ENCODE assay signal across 8 cellular contexts in the genomic region with DNA sequence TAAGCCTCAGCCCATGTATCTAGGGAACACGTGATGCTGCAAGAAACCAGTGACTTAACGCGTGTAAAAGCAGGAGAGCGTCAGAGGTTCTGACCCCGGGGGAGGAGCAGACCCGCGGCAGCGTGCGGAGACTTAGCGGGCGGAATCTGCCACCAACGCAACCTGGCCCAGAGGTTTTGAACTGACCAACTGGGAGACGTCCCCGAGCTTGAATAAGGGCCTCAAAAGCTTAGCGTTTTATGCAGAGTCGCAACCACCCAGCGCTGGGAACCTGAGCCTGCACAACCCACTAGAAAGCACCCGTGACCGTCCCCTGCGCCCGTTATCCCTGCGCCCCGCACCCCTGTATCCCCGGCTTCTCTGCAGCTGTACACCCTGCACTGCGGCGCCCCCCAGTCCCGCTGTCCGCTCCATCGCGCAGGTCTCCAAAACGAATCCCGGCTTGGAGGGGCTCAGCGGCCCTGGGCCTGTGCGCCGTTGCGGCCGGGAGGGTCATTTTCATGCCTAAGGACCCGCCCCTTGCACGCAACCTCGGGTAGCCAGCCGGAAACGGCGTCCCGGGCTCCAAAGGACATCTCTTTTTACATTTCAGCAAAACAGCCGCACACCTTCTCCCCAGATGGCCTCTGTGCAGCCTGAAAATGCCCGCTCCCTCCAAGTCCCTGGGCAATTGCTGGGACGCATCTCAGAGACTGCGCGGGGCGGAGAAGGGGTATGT. TPM values are rescaled to one million over a fixed set of nuclear protein-coding genes. Genes with fewer than 3 reads are reported as not detected.
DNase-seq lines count a peak whose midpoint lies in the region; ATAC-seq and TF ChIP-seq lines count a peak whose summit lies in the region.

No MANE protein-coding gene starts in this region.

- no peaks in the 10 kb centered on the region for H3K9me3 ChIP-seq in neuron (ENCODE audit: low read length)

- H3K27me3 Mint-ChIP-seq in activated T-cell treated with anti-CD3 and anti-CD28 coated beads, Interleukin-2, amount 50 U/mL, for 4 hours (ENCODE audit: low read depth): peaks cover 66% of the 10 kb centered on the region

- H3K36me3 ChIP-seq in GM06990 (ENCODE audit: control insufficient read depth, insufficient read depth, low read length) (no peaks in the 10 kb centered on the region), neuron (ENCODE audit: insufficient read depth, low read length) (no peaks in the 10 kb centered on the region)

- peaks cover 18% of the 10 kb centered on the region for H3K4me1 ChIP-seq in neuron (ENCODE audit: insufficient read depth, low read length)

- H3K4me1 Mint-ChIP-seq in activated T-cell treated with anti-CD3 and anti-CD28 coated beads, Interleukin-2, amount 50 U/mL, for 4 hours (ENCODE audit: low read depth): peaks cover 12% of the 10 kb centered on the region

- H3K36me3 Mint-ChIP-seq in activated T-cell treated with anti-CD3 and anti-CD28 coated beads, Interleukin-2, amount 50 U/mL, for 4 hours (ENCODE audit: insufficient read depth): no peaks in the 10 kb centered on the region

- ATAC-seq in HG02885 (IDR thresholded peaks at IDR 0.05; ENCODE audit: poor library complexity, unreplicated experiment) (peak; percentile 73), HG02610 (IDR thresholded peaks at IDR 0.05; ENCODE audit: unreplicated experiment) (no peak), GM21526 (IDR thresholded peaks at IDR 0.05; ENCODE audit: low FRiP score, unreplicated experiment) (no peak)
- peak; percentile 91 to 94 for ATAC-seq in activated T-cell treated with anti-CD3 and anti-CD28 coated beads, Interleukin-2, amount 50 U/mL, for 4 hours

- peak; percentile 46 for DNase-seq in GM06990 (ENCODE audit: extremely low read depth, insufficient read length)
- no peak for DNase-seq in activated T-cell treated with anti-CD3 and anti-CD28 coated beads, Interleukin-2, amount 50 U/mL, for 4 hours
- peak; percentile 40 to 74 for DNase-seq in foreskin fibroblast
- DNase-seq in SHP77 treated with DMSO at 0.1 percent for 48 hours (lab: John Stamatoyannopoulos, UW): no peak

- H3K27me3 ChIP-seq in GM06990 (replicated peaks; ENCODE audit: control insufficient read depth, insufficient read depth, low read length): no peaks in the 10 kb centered on the region; the same call in 1 of the 2 replicates
- no peaks in the 10 kb centered on the region for H3K27me3 ChIP-seq in neuron (ENCODE audit: insufficient read depth, low read length)

- peak overlapping the region; percentile 75 for H3K4me3 Mint-ChIP-seq in activated T-cell treated with anti-CD3 and anti-CD28 coated beads, Interleukin-2, amount 50 U/mL, for 4 hours

- H3K4me3 ChIP-seq in GM06990 (replicated peaks; ENCODE audit: low read depth, low read length): peak overlapping the region; percentile 42
- H3K4me3 ChIP-seq in foreskin fibroblast (ENCODE audit: low read depth in 1 of 2, low read length in 2 of 2): peak overlapping the region; percentile 43 to 51
- peak overlapping the region; percentile 52 for H3K4me3 ChIP-seq in neuron (ENCODE audit: low read length)

- no peak for TF ChIP-seq CTCF in GM06990 (IDR thresholded peaks at IDR 0.05; ENCODE audit: insufficient read depth, low read length, poor library complexity, severe bottlenecking)
- TF ChIP-seq CTCF in foreskin fibroblast (IDR thresholded peaks at IDR 0.05; ENCODE audit: low read depth, low read length): no peak

- no peaks in the 10 kb centered on the region for H3K9me3 Mint-ChIP-seq in activated T-cell treated with anti-CD3 and anti-CD28 coated beads, Interleukin-2, amount 50 U/mL, for 4 hours

- H2AFZ ChIP-seq in neuron (ENCODE audit: low read depth, low read length): peak overlapping the region; percentile 81

RNA-seq across cellular contexts. Expression of gene TRIM17, which starts 29.4 kb away (rescaled TPM):
- total RNA-seq in activated T-cell treated with anti-CD3 and anti-CD28 coated beads, Interleukin-2, amount 50 U/mL, for 4 hours: 1 to 10 TPM in 1 of 3 donors, under 1 TPM in 2; 0.57 to 1.1 (median 0.66) TPM

RNA-seq across cellular contexts. Expression of gene TRIM11, which starts 39.4 kb away (rescaled TPM):
- 10 to 100 TPM; 43.8 to 47.5 (median 46.6) TPM for total RNA-seq in activated T-cell treated with anti-CD3 and anti-CD28 coated beads, Interleukin-2, amount 50 U/mL, for 4 hours

RNA-seq across cellular contexts. Expression of gene RNF187, which starts 41.2 kb away (rescaled TPM):
- 100 to 1,000 TPM in 2 of 3 donors, 10 to 100 TPM in 1; 99.6 to 108 (median 106) TPM for total RNA-seq in activated T-cell treated with anti-CD3 and anti-CD28 coated beads, Interleukin-2, amount 50 U/mL, for 4 hours

Comparison
In these comparisons a context has a peak if more than half of its experiments do, and no peak if none do; other contexts are left out.
1. DNase-seq: peak in GM06990 (single experiment) and foreskin fibroblast (2 of 2); none in activated T-cell treated with anti-CD3 and anti-CD28 coated beads, Interleukin-2, amount 50 U/mL, for 4 hours (single experiment) and SHP77 treated with DMSO at 0.1 percent for 48 hours (single experiment).
2. ATAC-seq: peak in HG02885 (single experiment) and activated T-cell treated with anti-CD3 and anti-CD28 coated beads, Interleukin-2, amount 50 U/mL, for 4 hours (2 of 2); none in HG02610 (single experiment) and GM21526 (single experiment).
3. Peak in every context shown above with its lines, with median percentiles within 50 percentile points of each other: H3K4me3 ChIP-seq.